17 cellular contexts compared by ENCODE assay signal in genomic region chr9:136377351-136378170, GRCh38. TPM values are rescaled to one million over a fixed set of nuclear protein-coding genes. Genes with fewer than 3 reads are reported as not detected.
DNase-seq lines count a peak whose midpoint lies in the region; ATAC-seq, FAIRE-seq and TF ChIP-seq lines count a peak whose summit lies in the region.
"Had no signal": no experiment of that assay in that cellular context is flagged by ENCODE, and none has a peak within 500 bp of the region (broad histone marks: within the 10 kb centered on the region; RNA-seq: fewer than 3 reads in every experiment).

No MANE protein-coding gene starts in this region.

- peak overlapping the region; percentile 51 for H3K9ac ChIP-seq in BLaER1
- no peak overlapping the region for H3K9ac ChIP-seq in GM12878 (ENCODE audit: control insufficient read depth, insufficient read depth, low read length)

- POLR2A ChIA-PET in GM12878 (lab: Charles Lee), result no interaction called here

- no TSS peak for BruUV-seq in GM12878 (replicated peaks; lab: Mats Ljungman, UMichigan)

- H2AFZ ChIP-seq in GM12878 (ENCODE audit: control insufficient read depth, low read depth, low read length), result no peak overlapping the region

- H3K27ac ChIP-seq in BLaER1 (peak overlapping the region; percentile 70), GM12878 (ENCODE audit: control insufficient read depth, insufficient read depth) (no peak overlapping the region)

- peaks cover 26% of the 10 kb centered on the region for H4K20me1 ChIP-seq in BLaER1
- no peaks in the 10 kb centered on the region for H4K20me1 ChIP-seq in GM12878 (ENCODE audit: control insufficient read depth, insufficient read depth)

- no peak for TF ChIP-seq CTCF in GM12878 (IDR thresholded peaks at IDR 0.05 in 2 of 3, conservative IDR thresholded peaks at IDR 0.05 in 1 of 3; ENCODE audit: control insufficient read depth in 2 of 3, extremely low read depth in 1 of 3, insufficient read depth in 1 of 3, low read depth in 3 of 3, low read length in 3 of 3)

- no peak overlapping the region for H3K4me3 ChIP-seq in BLaER1
- H3K4me3 ChIP-seq in GM12878, result no peak overlapping the region

- ATAC-seq in GM12878, result no peak
- ATAC-seq: Right ventricle myocardium inferior had no signal

- no peaks in the 10 kb centered on the region for H3K9me3 Mint-ChIP-seq in activated naive CD8-positive, alpha-beta T cell treated with anti-CD3 and anti-CD28 coated beads for 36 hours
- H3K9me3 Mint-ChIP-seq: CD4-positive, CD25-positive, alpha-beta regulatory T cell had no signal

- no peaks in the 10 kb centered on the region for H3K27me3 Mint-ChIP-seq in activated naive CD8-positive, alpha-beta T cell treated with anti-CD3 and anti-CD28 coated beads for 36 hours
- H3K27me3 Mint-ChIP-seq: CD4-positive, CD25-positive, alpha-beta regulatory T cell had no signal

- TF ChIP-seq RAD21 in GM12878 (IDR thresholded peaks at IDR 0.05; ENCODE audit: insufficient read depth, low read depth, low read length), result no peak

- peak; percentile 29 to 54 for DNase-seq in Kasumi-1 (lab: John Stamatoyannopoulos, UW)
- no peak for DNase-seq in GM12878 (ENCODE audit: low read depth, low spot score)
- no peak for DNase-seq in activated naive CD8-positive, alpha-beta T cell treated with anti-CD3 and anti-CD28 coated beads for 36 hours
- no peak for DNase-seq in glomerular visceral epithelial cell (ENCODE audit: extremely low spot score)
- DNase-seq in activated CD4-positive, alpha-beta T cell treated with anti-CD3 and anti-CD28 coated beads for 1 hour, result no peak
- DNase-seq: Caco-2; CD4-positive, CD25-positive, alpha-beta regulatory T cell; DMS153; EL; H7; NCI-H1436 treated with DMSO at 0.1 percent for 48 hours; NCI-H2081; NCI-H510A; NCI-H82 had no signal

- WGBS in GM12878 (ENCODE audit: insufficient coverage, insufficient replicate concordance, low lambda C conversion rate, missing lambda C conversion rate), result 82% methylated on average over 32 of the region's 32 CpGs

- no peak for FAIRE-seq in GM12878 (lab: Jason Lieb, UNC)
- FAIRE-seq: A204.1 had no signal

- no peak overlapping the region for H3K27ac Mint-ChIP-seq in activated naive CD8-positive, alpha-beta T cell treated with anti-CD3 and anti-CD28 coated beads for 36 hours
- H3K27ac Mint-ChIP-seq: CD4-positive, CD25-positive, alpha-beta regulatory T cell had no signal

- H3K27me3 ChIP-seq in BLaER1 (no peaks in the 10 kb centered on the region), GM12878 (replicated peaks in 1 of 2; ENCODE audit: control insufficient read depth in 2 of 2, insufficient read depth in 2 of 2, low read length in 1 of 2) (no peaks in the 10 kb centered on the region)

- SMC1A ChIA-PET in GM12878 (lab: Charles Lee; ENCODE audit: uncharacterized antibody, unreplicated experiment), result no interaction called here

- RAD21 ChIA-PET in GM12878 (lab: Charles Lee; ENCODE audit: unreplicated experiment), result no interaction called here

- CTCF ChIA-PET in GM12878 (lab: Yijun Ruan, JAX), result no interaction called here

- no peaks in the 10 kb centered on the region for H3K9me3 ChIP-seq in BLaER1
- no peaks in the 10 kb centered on the region for H3K9me3 ChIP-seq in GM12878 (replicated peaks; ENCODE audit: control insufficient read depth, insufficient read depth, low read length)
- H3K9me3 ChIP-seq: Caco-2 had no signal

- H3K4me1 Mint-ChIP-seq in activated naive CD8-positive, alpha-beta T cell treated with anti-CD3 and anti-CD28 coated beads for 36 hours, result peaks cover 2% of the 10 kb centered on the region
- H3K4me1 Mint-ChIP-seq: CD4-positive, CD25-positive, alpha-beta regulatory T cell had no signal

- intact Hi-C loops in GM12878 (cut with micrococcal nuclease; ENCODE audit: unreplicated experiment), result no loop called here

- in situ Hi-C loops in GM12878 (cut with MboI), result no loop called here

- no peak overlapping the region for H3K4me3 Mint-ChIP-seq in activated naive CD8-positive, alpha-beta T cell treated with anti-CD3 and anti-CD28 coated beads for 36 hours
- H3K4me3 Mint-ChIP-seq: CD4-positive, CD25-positive, alpha-beta regulatory T cell had no signal

- peak; percentile 40 for TF ChIP-seq POLR2A in GM12878 (IDR thresholded peaks at IDR 0.05; ENCODE audit: low read depth, low read length)

- H3K4me1 ChIP-seq in BLaER1 (peaks cover 48% of the 10 kb centered on the region), GM12878 (ENCODE audit: control insufficient read depth, insufficient read depth, low read length) (no peaks in the 10 kb centered on the region)

- H3K36me3 Mint-ChIP-seq in activated naive CD8-positive, alpha-beta T cell treated with anti-CD3 and anti-CD28 coated beads for 36 hours, result peaks cover 3% of the 10 kb centered on the region
- H3K36me3 Mint-ChIP-seq: CD4-positive, CD25-positive, alpha-beta regulatory T cell had no signal

- H3K36me3 ChIP-seq in BLaER1, result peaks cover 66% of the 10 kb centered on the region
- peaks cover 0 to 25% of the 10 kb centered on the region in 2 experiments; a peak in 3 of 4 replicates for H3K36me3 ChIP-seq in GM12878 (ENCODE audit: control insufficient read depth in 2 of 2, insufficient read depth in 2 of 2, low read length in 1 of 2)

- H3K79me2 ChIP-seq in GM12878 (ENCODE audit: control insufficient read depth, insufficient read depth, low read length), result no peaks in the 10 kb centered on the region

- TF ChIP-seq EP300 in GM12878 (IDR thresholded peaks at IDR 0.05; ENCODE audit: borderline replicate concordance in 1 of 2, control insufficient read depth in 1 of 2, low read depth in 2 of 2, low read length in 2 of 2), result no peak

- H3K4me2 ChIP-seq in BLaER1, result peak overlapping the region; percentile 85
- no peak overlapping the region for H3K4me2 ChIP-seq in GM12878 (ENCODE audit: control insufficient read depth, insufficient read depth)

RNA-seq across cellular contexts. Expression of gene CARD9, which starts 4.1 kb away (rescaled TPM):
- total RNA-seq in GM12878 (2013; cell fraction: nucleolus; rRNA removed), result 35.2 and 40.5 TPM in 2 replicates
- total RNA-seq in GM12878 (2014; rRNA removed) (1.9 and 2.2 TPM in 2 replicates), GM12878 (2014; rRNA removed; fragmentation: Illumina TruSeq; extraction: Trizol) (0.55 and 0.58 TPM in 2 replicates), GM12878 (2021) (2.4 and 2.6 TPM in 2 replicates)
- polyA plus RNA-seq in GM12878 (2011; ENCODE audit: low read depth), result 0.59 TPM
- polyA plus RNA-seq in GM12878 (2011; rRNA removed) (1.9 and 4.9 TPM in 2 replicates), GM12878 (2014; fragmentation: Illumina TruSeq; extraction: Trizol) (0.34 TPM in 1 of 2 replicates, not detected in the other), GM12878 (2014; fragmentation: Nextera tagmentation; extraction: Ambion mirVana) (under 1 TPM in 1 of 2 experiments, not detected in 1; 0.11 TPM), GM12878 (2014; rRNA removed) (1.6 and 2.1 TPM in 2 replicates), GM12878 (2016; fragmentation: Nextera tagmentation; extraction: Ambion mirVana) (1 to 10 TPM; 1.8 to 2.2 TPM)
- 5.3 and 9.1 TPM in 2 replicates for polyA plus RNA-seq in GM12878 (2011; cell fraction: cytosol; rRNA removed)
- polyA plus RNA-seq in GM12878 (2011; cell fraction: nucleus; rRNA removed), result 80.5 and 97.8 TPM in 2 replicates
- 2.7 and 2.9 TPM in 2 replicates for polyA plus RNA-seq in GM12878 (2012)
- polyA minus RNA-seq in GM12878 (2011; rRNA and poly(A)+ RNA removed), result 3.6 and 6.7 TPM in 2 replicates
- polyA minus RNA-seq in GM12878 (2011; cell fraction: cytosol; rRNA and poly(A)+ RNA removed), result 2.4 and 2.8 TPM in 2 replicates
- 10.4 and 18.9 TPM in 2 replicates for polyA minus RNA-seq in GM12878 (2011; cell fraction: nucleus; rRNA and poly(A)+ RNA removed)
- 1 to 10 TPM; 1.5 to 1.8 TPM for total RNA-seq in activated naive CD8-positive, alpha-beta T cell treated with anti-CD3 and anti-CD28 coated beads for 36 hours

RNA-seq across cellular contexts. Expression of gene DNLZ, which starts 14.0 kb away (rescaled TPM):
- 3.0 and 4.6 TPM in 2 replicates for total RNA-seq in GM12878 (2013; cell fraction: nucleolus; rRNA removed)
- 18.1 and 29.7 TPM in 2 replicates for total RNA-seq in GM12878 (2014; rRNA removed)
- total RNA-seq in GM12878 (2014; rRNA removed; fragmentation: Illumina TruSeq; extraction: Trizol), result 4.6 and 4.8 TPM in 2 replicates
- 23.5 and 26.1 TPM in 2 replicates for total RNA-seq in GM12878 (2021)
- 3.2 TPM for polyA plus RNA-seq in GM12878 (2011; ENCODE audit: low read depth)
- polyA plus RNA-seq in GM12878 (2011; rRNA removed), result 1.2 and 3.8 TPM in 2 replicates
- 5.9 and 8.6 TPM in 2 replicates for polyA plus RNA-seq in GM12878 (2011; cell fraction: cytosol; rRNA removed)
- polyA plus RNA-seq in GM12878 (2011; cell fraction: nucleus; rRNA removed), result 6.3 and 9.4 TPM in 2 replicates
- polyA plus RNA-seq in GM12878 (2012), result 7.6 and 11.2 TPM in 2 replicates
- 0.66 TPM in 1 of 2 replicates, not detected in the other for polyA plus RNA-seq in GM12878 (2014; fragmentation: Illumina TruSeq; extraction: Trizol)
- polyA plus RNA-seq in GM12878 (2014; fragmentation: Nextera tagmentation; extraction: Ambion mirVana), result 1 to 10 TPM in 1 of 2 experiments, not detected in 1; 1.5 TPM
- 23.8 and 26.3 TPM in 2 replicates for polyA plus RNA-seq in GM12878 (2014; rRNA removed)
- 10 to 100 TPM; 14.7 to 25.8 TPM for polyA plus RNA-seq in GM12878 (2016; fragmentation: Nextera tagmentation; extraction: Ambion mirVana)
- polyA minus RNA-seq in GM12878 (2011; rRNA and poly(A)+ RNA removed), result 0.29 and 0.82 TPM in 2 replicates
- 1.2 and 3.7 TPM in 2 replicates for polyA minus RNA-seq in GM12878 (2011; cell fraction: cytosol; rRNA and poly(A)+ RNA removed)
- polyA minus RNA-seq in GM12878 (2011; cell fraction: nucleus; rRNA and poly(A)+ RNA removed), result 3.3 and 7.7 TPM in 2 replicates
- total RNA-seq in activated naive CD8-positive, alpha-beta T cell treated with anti-CD3 and anti-CD28 coated beads for 36 hours, result 10 to 100 TPM; 24.9 to 26.2 TPM

RNA-seq across cellular contexts. Expression of gene SNAPC4, which starts 22.4 kb away (rescaled TPM):
- 20.6 and 25.5 TPM in 2 replicates for total RNA-seq in GM12878 (2013; cell fraction: nucleolus; rRNA removed)
- 7.7 and 8.8 TPM in 2 replicates for total RNA-seq in GM12878 (2014; rRNA removed)
- 5.1 and 5.2 TPM in 2 replicates for total RNA-seq in GM12878 (2014; rRNA removed; fragmentation: Illumina TruSeq; extraction: Trizol)
- 16.4 and 19.8 TPM in 2 replicates for total RNA-seq in GM12878 (2021)
- polyA plus RNA-seq in GM12878 (2011; ENCODE audit: low read depth), result 3.1 TPM
- 2.4 and 3.5 TPM in 2 replicates for polyA plus RNA-seq in GM12878 (2011; rRNA removed)
- 3.4 and 5.5 TPM in 2 replicates for polyA plus RNA-seq in GM12878 (2011; cell fraction: cytosol; rRNA removed)
- 21.4 and 37.3 TPM in 2 replicates for polyA plus RNA-seq in GM12878 (2011; cell fraction: nucleus; rRNA removed)
- 8.0 and 10.3 TPM in 2 replicates for polyA plus RNA-seq in GM12878 (2012)
- polyA plus RNA-seq in GM12878 (2014; fragmentation: Illumina TruSeq; extraction: Trizol), result 7.1 and 8.7 TPM in 2 replicates
- under 1 TPM; 0.42 to 0.43 TPM for polyA plus RNA-seq in GM12878 (2014; fragmentation: Nextera tagmentation; extraction: Ambion mirVana)
- 16.9 and 18.1 TPM in 2 replicates for polyA plus RNA-seq in GM12878 (2014; rRNA removed)
- 1 to 10 TPM; 6.8 to 7.2 TPM for polyA plus RNA-seq in GM12878 (2016; fragmentation: Nextera tagmentation; extraction: Ambion mirVana)
- polyA minus RNA-seq in GM12878 (2011; rRNA and poly(A)+ RNA removed), result 2.6 and 3.9 TPM in 2 replicates
- polyA minus RNA-seq in GM12878 (2011; cell fraction: cytosol; rRNA and poly(A)+ RNA removed), result 2.4 and 2.7 TPM in 2 replicates
- polyA minus RNA-seq in GM12878 (2011; cell fraction: nucleus; rRNA and poly(A)+ RNA removed), result 4.5 and 7.1 TPM in 2 replicates
- total RNA-seq in activated naive CD8-positive, alpha-beta T cell treated with anti-CD3 and anti-CD28 coated beads for 36 hours, result 10 to 100 TPM; 25.2 to 28.0 TPM

RNA-seq across cellular contexts. Expression of gene ENTR1, which starts 32.9 kb away (rescaled TPM):
- total RNA-seq in GM12878 (2013; cell fraction: nucleolus; rRNA removed), result 55.0 and 60.4 TPM in 2 replicates
- total RNA-seq in GM12878 (2014; rRNA removed), result 58.4 and 61.2 TPM in 2 replicates
- 35.5 and 38.4 TPM in 2 replicates for total RNA-seq in GM12878 (2014; rRNA removed; fragmentation: Illumina TruSeq; extraction: Trizol)
- 75.4 and 81.7 TPM in 2 replicates for total RNA-seq in GM12878 (2021)
- 17.1 TPM for polyA plus RNA-seq in GM12878 (2011; ENCODE audit: low read depth)
- polyA plus RNA-seq in GM12878 (2011; rRNA removed), result 47.7 and 55.4 TPM in 2 replicates
- 41.9 and 53.8 TPM in 2 replicates for polyA plus RNA-seq in GM12878 (2011; cell fraction: cytosol; rRNA removed)
- polyA plus RNA-seq in GM12878 (2011; cell fraction: nucleus; rRNA removed), result 296 and 320 TPM in 2 replicates
- 32.2 and 42.4 TPM in 2 replicates for polyA plus RNA-seq in GM12878 (2012)
- polyA plus RNA-seq in GM12878 (2014; fragmentation: Illumina TruSeq; extraction: Trizol), result 19.0 and 43.7 TPM in 2 replicates
- polyA plus RNA-seq in GM12878 (2014; fragmentation: Nextera tagmentation; extraction: Ambion mirVana), result 10 to 100 TPM in 1 of 2 experiments, 1 to 10 TPM in 1; 8.2 to 20.4 TPM
- 96.4 and 105 TPM in 2 replicates for polyA plus RNA-seq in GM12878 (2014; rRNA removed)
- 10 to 100 TPM; 10.5 to 14.9 TPM for polyA plus RNA-seq in GM12878 (2016; fragmentation: Nextera tagmentation; extraction: Ambion mirVana)
- 15.0 and 45.6 TPM in 2 replicates for polyA minus RNA-seq in GM12878 (2011; rRNA and poly(A)+ RNA removed)
- 24.7 and 29.1 TPM in 2 replicates for polyA minus RNA-seq in GM12878 (2011; cell fraction: cytosol; rRNA and poly(A)+ RNA removed)
- polyA minus RNA-seq in GM12878 (2011; cell fraction: nucleus; rRNA and poly(A)+ RNA removed), result 50.2 and 69.5 TPM in 2 replicates
- 10 to 100 TPM; 55.4 to 58.2 TPM for total RNA-seq in activated naive CD8-positive, alpha-beta T cell treated with anti-CD3 and anti-CD28 coated beads for 36 hours

RNA-seq across cellular contexts. Expression of gene PMPCA, which starts 32.9 kb away (rescaled TPM):
- total RNA-seq in GM12878 (2013; cell fraction: nucleolus; rRNA removed), result 64.9 and 75.3 TPM in 2 replicates
- total RNA-seq in GM12878 (2014; rRNA removed), result 61.7 and 67.9 TPM in 2 replicates
- 40.8 and 47.3 TPM in 2 replicates for total RNA-seq in GM12878 (2014; rRNA removed; fragmentation: Illumina TruSeq; extraction: Trizol)
- 85.9 and 89.8 TPM in 2 replicates for total RNA-seq in GM12878 (2021)
- polyA plus RNA-seq in GM12878 (2011; ENCODE audit: low read depth), result 37.1 TPM
- polyA plus RNA-seq in GM12878 (2011; rRNA removed), result 80.3 and 82.5 TPM in 2 replicates
- 70.0 and 94.3 TPM in 2 replicates for polyA plus RNA-seq in GM12878 (2011; cell fraction: cytosol; rRNA removed)
- 268 and 279 TPM in 2 replicates for polyA plus RNA-seq in GM12878 (2011; cell fraction: nucleus; rRNA removed)
- 78.5 and 91.3 TPM in 2 replicates for polyA plus RNA-seq in GM12878 (2012)
- polyA plus RNA-seq in GM12878 (2014; fragmentation: Illumina TruSeq; extraction: Trizol), result 63.1 and 69.0 TPM in 2 replicates
- 10 to 100 TPM in 1 of 2 experiments, 1 to 10 TPM in 1; 8.1 to 12.3 TPM for polyA plus RNA-seq in GM12878 (2014; fragmentation: Nextera tagmentation; extraction: Ambion mirVana)
- 90.0 and 93.0 TPM in 2 replicates for polyA plus RNA-seq in GM12878 (2014; rRNA removed)
- polyA plus RNA-seq in GM12878 (2016; fragmentation: Nextera tagmentation; extraction: Ambion mirVana), result 100 to 1,000 TPM; 123 to 137 TPM
- 50.8 and 53.6 TPM in 2 replicates for polyA minus RNA-seq in GM12878 (2011; rRNA and poly(A)+ RNA removed)
- 13.8 and 16.0 TPM in 2 replicates for polyA minus RNA-seq in GM12878 (2011; cell fraction: cytosol; rRNA and poly(A)+ RNA removed)
- polyA minus RNA-seq in GM12878 (2011; cell fraction: nucleus; rRNA and poly(A)+ RNA removed), result 46.1 and 51.3 TPM in 2 replicates
- 100 to 1,000 TPM; 124 to 130 TPM for total RNA-seq in activated naive CD8-positive, alpha-beta T cell treated with anti-CD3 and anti-CD28 coated beads for 36 hours

Comparison
In these comparisons a context has a peak if more than half of its experiments do, and no peak if none do; other contexts are left out.
1. DNase-seq: peak in Kasumi-1 (2 of 2); none in GM12878 (single experiment), activated naive CD8-positive, alpha-beta T cell treated with anti-CD3 and anti-CD28 coated beads for 36 hours (single experiment), glomerular visceral epithelial cell (single experiment) and activated CD4-positive, alpha-beta T cell treated with anti-CD3 and anti-CD28 coated beads for 1 hour (single experiment).